1 cellular context compared by ENCODE assay signal in the genomic region with DNA sequence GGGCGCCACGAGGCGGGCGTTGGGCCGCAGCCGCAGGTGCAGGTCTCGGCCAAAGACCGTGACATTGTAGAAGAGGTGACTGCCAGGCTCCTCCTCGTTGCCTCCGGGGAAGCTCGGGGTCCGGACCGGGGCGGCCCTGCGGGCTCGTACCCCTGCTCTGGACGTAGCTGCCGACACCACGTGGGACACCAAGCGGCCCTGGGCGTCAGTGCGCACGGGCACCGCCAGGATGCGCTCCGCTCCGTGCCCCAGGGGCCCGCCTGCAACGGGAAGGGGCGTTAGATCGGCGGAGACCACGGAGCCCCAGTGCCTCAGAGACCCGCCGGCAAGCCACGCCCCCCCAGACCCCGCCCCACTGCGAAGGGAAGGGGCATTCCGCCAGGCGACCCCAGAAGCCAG.
TF ChIP-seq lines count a peak whose summit lies in the region.

No MANE protein-coding gene starts in this region.

TF ChIP-seq in WTC11, 78 proteins besides CTCF, POLR2A, EP300 and RAD21 (continued from another document and continues in another):
- TF ChIP-seq, protein P1, sequence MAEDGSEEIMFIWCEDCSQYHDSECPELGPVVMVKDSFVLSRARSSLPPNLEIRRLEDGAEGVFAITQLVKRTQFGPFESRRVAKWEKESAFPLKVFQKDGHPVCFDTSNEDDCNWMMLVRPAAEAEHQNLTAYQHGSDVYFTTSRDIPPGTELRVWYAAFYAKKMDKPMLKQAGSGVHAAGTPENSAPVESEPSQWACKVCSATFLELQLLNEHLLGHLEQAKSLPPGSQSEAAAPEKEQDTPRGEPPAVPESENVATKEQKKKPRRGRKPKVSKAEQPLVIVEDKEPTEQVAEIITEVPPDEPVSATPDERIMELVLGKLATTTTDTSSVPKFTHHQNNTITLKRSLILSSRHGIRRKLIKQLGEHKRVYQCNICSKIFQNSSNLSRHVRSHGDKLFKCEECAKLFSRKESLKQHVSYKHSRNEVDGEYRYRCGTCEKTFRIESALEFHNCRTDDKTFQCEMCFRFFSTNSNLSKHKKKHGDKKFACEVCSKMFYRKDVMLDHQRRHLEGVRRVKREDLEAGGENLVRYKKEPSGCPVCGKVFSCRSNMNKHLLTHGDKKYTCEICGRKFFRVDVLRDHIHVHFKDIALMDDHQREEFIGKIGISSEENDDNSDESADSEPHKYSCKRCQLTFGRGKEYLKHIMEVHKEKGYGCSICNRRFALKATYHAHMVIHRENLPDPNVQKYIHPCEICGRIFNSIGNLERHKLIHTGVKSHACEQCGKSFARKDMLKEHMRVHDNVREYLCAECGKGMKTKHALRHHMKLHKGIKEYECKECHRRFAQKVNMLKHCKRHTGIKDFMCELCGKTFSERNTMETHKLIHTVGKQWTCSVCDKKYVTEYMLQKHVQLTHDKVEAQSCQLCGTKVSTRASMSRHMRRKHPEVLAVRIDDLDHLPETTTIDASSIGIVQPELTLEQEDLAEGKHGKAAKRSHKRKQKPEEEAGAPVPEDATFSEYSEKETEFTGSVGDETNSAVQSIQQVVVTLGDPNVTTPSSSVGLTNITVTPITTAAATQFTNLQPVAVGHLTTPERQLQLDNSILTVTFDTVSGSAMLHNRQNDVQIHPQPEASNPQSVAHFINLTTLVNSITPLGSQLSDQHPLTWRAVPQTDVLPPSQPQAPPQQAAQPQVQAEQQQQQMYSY (CRISPR knock-in tag; IDR thresholded peaks at IDR 0.05): no peak
- TF ChIP-seq SP1 (CRISPR knock-in tag; conservative IDR thresholded peaks at IDR 0.05) (no peak), FOXJ3 (CRISPR knock-in tag; IDR thresholded peaks at IDR 0.05; ENCODE audit: borderline replicate concordance) (no peak), GRHL2 (CRISPR knock-in tag; IDR thresholded peaks at IDR 0.05; ENCODE audit: insufficient replicate concordance, severe bottlenecking) (no peak), CBFB (CRISPR knock-in tag; IDR thresholded peaks at IDR 0.05; ENCODE audit: low read depth) (no peak), IRF2 (CRISPR knock-in tag; IDR thresholded peaks at IDR 0.05; ENCODE audit: borderline replicate concordance, low read depth) (no peak), MXD4 (CRISPR knock-in tag; IDR thresholded peaks at IDR 0.05; ENCODE audit: borderline replicate concordance) (no peak), TCF7 (CRISPR knock-in tag; IDR thresholded peaks at IDR 0.05; ENCODE audit: low read depth) (no peak), TEAD1 (CRISPR knock-in tag; IDR thresholded peaks at IDR 0.05) (0 out of 2 replicates have a peak, but pooled peaks have one; percentile 55), FOXK1 (CRISPR knock-in tag; IDR thresholded peaks at IDR 0.05) (no peak), TEAD4 (CRISPR knock-in tag; IDR thresholded peaks at IDR 0.05) (no peak), NR2C2 (CRISPR knock-in tag; IDR thresholded peaks at IDR 0.05) (no peak), ZNF232 (CRISPR knock-in tag; IDR thresholded peaks at IDR 0.05) (no peak), JAZF1 (CRISPR knock-in tag; IDR thresholded peaks at IDR 0.05) (no peak), NFYB (CRISPR knock-in tag; conservative IDR thresholded peaks at IDR 0.05; ENCODE audit: low read depth) (no peak), EMX1 (CRISPR knock-in tag; IDR thresholded peaks at IDR 0.05) (no peak), NFE2L1 (CRISPR knock-in tag; IDR thresholded peaks at IDR 0.05) (no peak), FOXP1 (CRISPR knock-in tag; IDR thresholded peaks at IDR 0.05; ENCODE audit: borderline replicate concordance) (no peak; the same call in 1 of the 2 replicates), ESRRA (CRISPR knock-in tag; IDR thresholded peaks at IDR 0.05; ENCODE audit: borderline replicate concordance) (no peak; the same call in 1 of the 2 replicates)
- TF ChIP-seq, protein P2, sequence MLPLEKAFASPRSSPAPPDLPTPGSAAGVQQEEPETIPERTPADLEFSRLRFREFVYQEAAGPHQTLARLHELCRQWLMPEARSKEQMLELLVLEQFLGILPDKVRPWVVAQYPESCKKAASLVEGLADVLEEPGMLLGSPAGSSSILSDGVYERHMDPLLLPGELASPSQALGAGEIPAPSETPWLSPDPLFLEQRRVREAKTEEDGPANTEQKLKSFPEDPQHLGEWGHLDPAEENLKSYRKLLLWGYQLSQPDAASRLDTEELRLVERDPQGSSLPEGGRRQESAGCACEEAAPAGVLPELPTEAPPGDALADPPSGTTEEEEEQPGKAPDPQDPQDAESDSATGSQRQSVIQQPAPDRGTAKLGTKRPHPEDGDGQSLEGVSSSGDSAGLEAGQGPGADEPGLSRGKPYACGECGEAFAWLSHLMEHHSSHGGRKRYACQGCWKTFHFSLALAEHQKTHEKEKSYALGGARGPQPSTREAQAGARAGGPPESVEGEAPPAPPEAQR (CRISPR knock-in tag; IDR thresholded peaks at IDR 0.05): no peak
- TF ChIP-seq, protein P3, sequence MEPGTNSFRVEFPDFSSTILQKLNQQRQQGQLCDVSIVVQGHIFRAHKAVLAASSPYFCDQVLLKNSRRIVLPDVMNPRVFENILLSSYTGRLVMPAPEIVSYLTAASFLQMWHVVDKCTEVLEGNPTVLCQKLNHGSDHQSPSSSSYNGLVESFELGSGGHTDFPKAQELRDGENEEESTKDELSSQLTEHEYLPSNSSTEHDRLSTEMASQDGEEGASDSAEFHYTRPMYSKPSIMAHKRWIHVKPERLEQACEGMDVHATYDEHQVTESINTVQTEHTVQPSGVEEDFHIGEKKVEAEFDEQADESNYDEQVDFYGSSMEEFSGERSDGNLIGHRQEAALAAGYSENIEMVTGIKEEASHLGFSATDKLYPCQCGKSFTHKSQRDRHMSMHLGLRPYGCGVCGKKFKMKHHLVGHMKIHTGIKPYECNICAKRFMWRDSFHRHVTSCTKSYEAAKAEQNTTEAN (CRISPR knock-in tag; IDR thresholded peaks at IDR 0.05): 0 out of 2 replicates have a peak, but pooled peaks have one; percentile 36
- TF ChIP-seq, protein P4, sequence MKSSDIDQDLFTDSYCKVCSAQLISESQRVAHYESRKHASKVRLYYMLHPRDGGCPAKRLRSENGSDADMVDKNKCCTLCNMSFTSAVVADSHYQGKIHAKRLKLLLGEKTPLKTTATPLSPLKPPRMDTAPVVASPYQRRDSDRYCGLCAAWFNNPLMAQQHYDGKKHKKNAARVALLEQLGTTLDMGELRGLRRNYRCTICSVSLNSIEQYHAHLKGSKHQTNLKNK (CRISPR knock-in tag; IDR thresholded peaks at IDR 0.05): no peak
- TF ChIP-seq, protein P5, sequence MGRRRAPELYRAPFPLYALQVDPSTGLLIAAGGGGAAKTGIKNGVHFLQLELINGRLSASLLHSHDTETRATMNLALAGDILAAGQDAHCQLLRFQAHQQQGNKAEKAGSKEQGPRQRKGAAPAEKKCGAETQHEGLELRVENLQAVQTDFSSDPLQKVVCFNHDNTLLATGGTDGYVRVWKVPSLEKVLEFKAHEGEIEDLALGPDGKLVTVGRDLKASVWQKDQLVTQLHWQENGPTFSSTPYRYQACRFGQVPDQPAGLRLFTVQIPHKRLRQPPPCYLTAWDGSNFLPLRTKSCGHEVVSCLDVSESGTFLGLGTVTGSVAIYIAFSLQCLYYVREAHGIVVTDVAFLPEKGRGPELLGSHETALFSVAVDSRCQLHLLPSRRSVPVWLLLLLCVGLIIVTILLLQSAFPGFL (CRISPR knock-in tag; IDR thresholded peaks at IDR 0.05; ENCODE audit: borderline replicate concordance): no peak
- TF ChIP-seq, protein P6, sequence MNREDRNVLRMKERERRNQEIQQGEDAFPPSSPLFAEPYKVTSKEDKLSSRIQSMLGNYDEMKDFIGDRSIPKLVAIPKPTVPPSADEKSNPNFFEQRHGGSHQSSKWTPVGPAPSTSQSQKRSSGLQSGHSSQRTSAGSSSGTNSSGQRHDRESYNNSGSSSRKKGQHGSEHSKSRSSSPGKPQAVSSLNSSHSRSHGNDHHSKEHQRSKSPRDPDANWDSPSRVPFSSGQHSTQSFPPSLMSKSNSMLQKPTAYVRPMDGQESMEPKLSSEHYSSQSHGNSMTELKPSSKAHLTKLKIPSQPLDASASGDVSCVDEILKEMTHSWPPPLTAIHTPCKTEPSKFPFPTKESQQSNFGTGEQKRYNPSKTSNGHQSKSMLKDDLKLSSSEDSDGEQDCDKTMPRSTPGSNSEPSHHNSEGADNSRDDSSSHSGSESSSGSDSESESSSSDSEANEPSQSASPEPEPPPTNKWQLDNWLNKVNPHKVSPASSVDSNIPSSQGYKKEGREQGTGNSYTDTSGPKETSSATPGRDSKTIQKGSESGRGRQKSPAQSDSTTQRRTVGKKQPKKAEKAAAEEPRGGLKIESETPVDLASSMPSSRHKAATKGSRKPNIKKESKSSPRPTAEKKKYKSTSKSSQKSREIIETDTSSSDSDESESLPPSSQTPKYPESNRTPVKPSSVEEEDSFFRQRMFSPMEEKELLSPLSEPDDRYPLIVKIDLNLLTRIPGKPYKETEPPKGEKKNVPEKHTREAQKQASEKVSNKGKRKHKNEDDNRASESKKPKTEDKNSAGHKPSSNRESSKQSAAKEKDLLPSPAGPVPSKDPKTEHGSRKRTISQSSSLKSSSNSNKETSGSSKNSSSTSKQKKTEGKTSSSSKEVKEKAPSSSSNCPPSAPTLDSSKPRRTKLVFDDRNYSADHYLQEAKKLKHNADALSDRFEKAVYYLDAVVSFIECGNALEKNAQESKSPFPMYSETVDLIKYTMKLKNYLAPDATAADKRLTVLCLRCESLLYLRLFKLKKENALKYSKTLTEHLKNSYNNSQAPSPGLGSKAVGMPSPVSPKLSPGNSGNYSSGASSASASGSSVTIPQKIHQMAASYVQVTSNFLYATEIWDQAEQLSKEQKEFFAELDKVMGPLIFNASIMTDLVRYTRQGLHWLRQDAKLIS (CRISPR knock-in tag; IDR thresholded peaks at IDR 0.05; ENCODE audit: borderline replicate concordance): no peak
- TF ChIP-seq, protein P7, sequence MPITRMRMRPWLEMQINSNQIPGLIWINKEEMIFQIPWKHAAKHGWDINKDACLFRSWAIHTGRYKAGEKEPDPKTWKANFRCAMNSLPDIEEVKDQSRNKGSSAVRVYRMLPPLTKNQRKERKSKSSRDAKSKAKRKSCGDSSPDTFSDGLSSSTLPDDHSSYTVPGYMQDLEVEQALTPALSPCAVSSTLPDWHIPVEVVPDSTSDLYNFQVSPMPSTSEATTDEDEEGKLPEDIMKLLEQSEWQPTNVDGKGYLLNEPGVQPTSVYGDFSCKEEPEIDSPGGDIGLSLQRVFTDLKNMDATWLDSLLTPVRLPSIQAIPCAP (CRISPR knock-in tag; IDR thresholded peaks at IDR 0.05): 0 out of 2 replicates have a peak, but pooled peaks have one; percentile 5
- TF ChIP-seq, protein P8, sequence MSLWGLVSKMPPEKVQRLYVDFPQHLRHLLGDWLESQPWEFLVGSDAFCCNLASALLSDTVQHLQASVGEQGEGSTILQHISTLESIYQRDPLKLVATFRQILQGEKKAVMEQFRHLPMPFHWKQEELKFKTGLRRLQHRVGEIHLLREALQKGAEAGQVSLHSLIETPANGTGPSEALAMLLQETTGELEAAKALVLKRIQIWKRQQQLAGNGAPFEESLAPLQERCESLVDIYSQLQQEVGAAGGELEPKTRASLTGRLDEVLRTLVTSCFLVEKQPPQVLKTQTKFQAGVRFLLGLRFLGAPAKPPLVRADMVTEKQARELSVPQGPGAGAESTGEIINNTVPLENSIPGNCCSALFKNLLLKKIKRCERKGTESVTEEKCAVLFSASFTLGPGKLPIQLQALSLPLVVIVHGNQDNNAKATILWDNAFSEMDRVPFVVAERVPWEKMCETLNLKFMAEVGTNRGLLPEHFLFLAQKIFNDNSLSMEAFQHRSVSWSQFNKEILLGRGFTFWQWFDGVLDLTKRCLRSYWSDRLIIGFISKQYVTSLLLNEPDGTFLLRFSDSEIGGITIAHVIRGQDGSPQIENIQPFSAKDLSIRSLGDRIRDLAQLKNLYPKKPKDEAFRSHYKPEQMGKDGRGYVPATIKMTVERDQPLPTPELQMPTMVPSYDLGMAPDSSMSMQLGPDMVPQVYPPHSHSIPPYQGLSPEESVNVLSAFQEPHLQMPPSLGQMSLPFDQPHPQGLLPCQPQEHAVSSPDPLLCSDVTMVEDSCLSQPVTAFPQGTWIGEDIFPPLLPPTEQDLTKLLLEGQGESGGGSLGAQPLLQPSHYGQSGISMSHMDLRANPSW (CRISPR knock-in tag; conservative IDR thresholded peaks at IDR 0.05; ENCODE audit: low read depth): no peak
- TF ChIP-seq, protein P9, sequence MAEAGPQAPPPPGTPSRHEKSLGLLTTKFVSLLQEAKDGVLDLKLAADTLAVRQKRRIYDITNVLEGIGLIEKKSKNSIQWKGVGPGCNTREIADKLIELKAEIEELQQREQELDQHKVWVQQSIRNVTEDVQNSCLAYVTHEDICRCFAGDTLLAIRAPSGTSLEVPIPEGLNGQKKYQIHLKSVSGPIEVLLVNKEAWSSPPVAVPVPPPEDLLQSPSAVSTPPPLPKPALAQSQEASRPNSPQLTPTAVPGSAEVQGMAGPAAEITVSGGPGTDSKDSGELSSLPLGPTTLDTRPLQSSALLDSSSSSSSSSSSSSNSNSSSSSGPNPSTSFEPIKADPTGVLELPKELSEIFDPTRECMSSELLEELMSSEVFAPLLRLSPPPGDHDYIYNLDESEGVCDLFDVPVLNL (CRISPR knock-in tag; IDR thresholded peaks at IDR 0.05; ENCODE audit: borderline replicate concordance, low read depth): no peak
- TF ChIP-seq, protein P10, sequence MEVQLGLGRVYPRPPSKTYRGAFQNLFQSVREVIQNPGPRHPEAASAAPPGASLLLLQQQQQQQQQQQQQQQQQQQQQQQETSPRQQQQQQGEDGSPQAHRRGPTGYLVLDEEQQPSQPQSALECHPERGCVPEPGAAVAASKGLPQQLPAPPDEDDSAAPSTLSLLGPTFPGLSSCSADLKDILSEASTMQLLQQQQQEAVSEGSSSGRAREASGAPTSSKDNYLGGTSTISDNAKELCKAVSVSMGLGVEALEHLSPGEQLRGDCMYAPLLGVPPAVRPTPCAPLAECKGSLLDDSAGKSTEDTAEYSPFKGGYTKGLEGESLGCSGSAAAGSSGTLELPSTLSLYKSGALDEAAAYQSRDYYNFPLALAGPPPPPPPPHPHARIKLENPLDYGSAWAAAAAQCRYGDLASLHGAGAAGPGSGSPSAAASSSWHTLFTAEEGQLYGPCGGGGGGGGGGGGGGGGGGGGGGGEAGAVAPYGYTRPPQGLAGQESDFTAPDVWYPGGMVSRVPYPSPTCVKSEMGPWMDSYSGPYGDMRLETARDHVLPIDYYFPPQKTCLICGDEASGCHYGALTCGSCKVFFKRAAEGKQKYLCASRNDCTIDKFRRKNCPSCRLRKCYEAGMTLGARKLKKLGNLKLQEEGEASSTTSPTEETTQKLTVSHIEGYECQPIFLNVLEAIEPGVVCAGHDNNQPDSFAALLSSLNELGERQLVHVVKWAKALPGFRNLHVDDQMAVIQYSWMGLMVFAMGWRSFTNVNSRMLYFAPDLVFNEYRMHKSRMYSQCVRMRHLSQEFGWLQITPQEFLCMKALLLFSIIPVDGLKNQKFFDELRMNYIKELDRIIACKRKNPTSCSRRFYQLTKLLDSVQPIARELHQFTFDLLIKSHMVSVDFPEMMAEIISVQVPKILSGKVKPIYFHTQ (CRISPR knock-in tag; IDR thresholded peaks at IDR 0.05): no peak
- TF ChIP-seq, protein P11, sequence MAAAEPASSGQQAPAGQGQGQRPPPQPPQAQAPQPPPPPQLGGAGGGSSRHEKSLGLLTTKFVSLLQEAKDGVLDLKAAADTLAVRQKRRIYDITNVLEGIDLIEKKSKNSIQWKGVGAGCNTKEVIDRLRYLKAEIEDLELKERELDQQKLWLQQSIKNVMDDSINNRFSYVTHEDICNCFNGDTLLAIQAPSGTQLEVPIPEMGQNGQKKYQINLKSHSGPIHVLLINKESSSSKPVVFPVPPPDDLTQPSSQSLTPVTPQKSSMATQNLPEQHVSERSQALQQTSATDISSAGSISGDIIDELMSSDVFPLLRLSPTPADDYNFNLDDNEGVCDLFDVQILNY (CRISPR knock-in tag; IDR thresholded peaks at IDR 0.05): no peak
